1 cellular context compared by ENCODE assay signal in the genomic region with DNA sequence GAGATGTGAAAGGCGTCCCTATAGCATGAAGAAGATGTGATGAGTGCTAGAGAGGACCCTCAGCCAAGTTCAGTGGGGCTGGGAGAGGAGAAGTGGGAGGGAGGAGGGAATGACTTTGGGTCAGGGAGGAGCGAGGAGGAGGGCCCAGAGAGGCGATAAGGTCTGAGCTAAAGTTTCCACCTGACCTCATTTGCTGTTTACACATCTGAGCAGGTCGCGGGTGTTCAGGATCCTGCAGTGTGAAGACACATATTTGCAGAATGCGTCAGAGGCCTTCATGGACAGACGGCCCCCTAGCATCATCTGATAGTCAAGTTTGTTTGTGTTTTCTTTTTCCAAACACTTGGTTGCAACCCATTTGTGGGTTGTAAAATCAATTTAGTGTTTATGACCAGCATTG.
TF ChIP-seq lines count a peak whose summit lies in the region.

No MANE protein-coding gene starts in this region.

TF ChIP-seq in HepG2, 621 proteins besides CTCF, POLR2A, EP300 and RAD21 (continued from another document and continues in another):
- TF ChIP-seq, protein P1, sequence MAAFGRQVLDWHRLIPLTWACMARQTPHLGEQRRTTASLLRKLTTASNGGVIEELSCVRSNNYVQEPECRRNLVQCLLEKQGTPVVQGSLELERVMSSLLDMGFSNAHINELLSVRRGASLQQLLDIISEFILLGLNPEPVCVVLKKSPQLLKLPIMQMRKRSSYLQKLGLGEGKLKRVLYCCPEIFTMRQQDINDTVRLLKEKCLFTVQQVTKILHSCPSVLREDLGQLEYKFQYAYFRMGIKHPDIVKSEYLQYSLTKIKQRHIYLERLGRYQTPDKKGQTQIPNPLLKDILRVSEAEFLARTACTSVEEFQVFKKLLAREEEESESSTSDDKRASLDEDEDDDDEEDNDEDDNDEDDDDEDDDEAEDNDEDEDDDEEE (CRISPR knock-in tag; IDR thresholded peaks at IDR 0.05): no peak
- TF ChIP-seq ZNF451 (CRISPR knock-in tag; IDR thresholded peaks at IDR 0.05) (no peak), ARNTL (CRISPR knock-in tag; IDR thresholded peaks at IDR 0.05) (peak; percentile 64; the same call in 1 of the 2 replicates), XBP1 (CRISPR knock-in tag; IDR thresholded peaks at IDR 0.05) (no peak), ZNF607 (CRISPR knock-in tag; IDR thresholded peaks at IDR 0.05; ENCODE audit: borderline replicate concordance) (no peak; the same call in 1 of the 2 replicates), ATF7 (IDR thresholded peaks at IDR 0.05) (no peak), ATF7 (CRISPR knock-in tag; IDR thresholded peaks at IDR 0.05) (peak; percentile 70; the same call in 1 of the 2 replicates), ZFX (CRISPR knock-in tag; IDR thresholded peaks at IDR 0.05; ENCODE audit: low read depth) (peak; percentile 38; the same call in 1 of the 2 replicates), KLF16 (CRISPR knock-in tag; IDR thresholded peaks at IDR 0.05) (0 out of 4 replicates have a peak, but pooled peaks of 1 of the 2 experiments have one; percentile 59), FOXJ3 (CRISPR knock-in tag; IDR thresholded peaks at IDR 0.05; ENCODE audit: borderline replicate concordance) (0 out of 2 replicates have a peak, but pooled peaks have one; percentile 27), SMYD3 (CRISPR knock-in tag; IDR thresholded peaks at IDR 0.05) (no peak), U2AF2 (IDR thresholded peaks at IDR 0.05; ENCODE audit: low read depth, low read length) (no peak), ZNF44 (CRISPR knock-in tag; IDR thresholded peaks at IDR 0.05) (no peak), TCF7L2 (IDR thresholded peaks at IDR 0.05; ENCODE audit: low read depth, low read length) (no peak), SP5 (CRISPR knock-in tag; IDR thresholded peaks at IDR 0.05; ENCODE audit: borderline replicate concordance, low read depth) (peak; percentile 70; the same call in 1 of the 2 replicates), ZNF431 (CRISPR knock-in tag; IDR thresholded peaks at IDR 0.05; ENCODE audit: borderline replicate concordance, low read depth) (no peak; the same call in 1 of the 2 replicates), ZBTB8A (CRISPR knock-in tag; IDR thresholded peaks at IDR 0.05; ENCODE audit: borderline replicate concordance, low read depth) (no peak), SALL1 (CRISPR knock-in tag; IDR thresholded peaks at IDR 0.05) (peak; percentile 81), ZNF367 (CRISPR knock-in tag; IDR thresholded peaks at IDR 0.05; ENCODE audit: borderline replicate concordance) (no peak), ZNF337 (CRISPR knock-in tag; IDR thresholded peaks at IDR 0.05; ENCODE audit: borderline replicate concordance, low read depth) (no peak), THYN1 (CRISPR knock-in tag; IDR thresholded peaks at IDR 0.05; ENCODE audit: borderline replicate concordance, low read depth) (no peak), POLR2AphosphoS2 (IDR thresholded peaks at IDR 0.05; ENCODE audit: low read depth, low read length) (no peak), SOX5 (CRISPR knock-in tag; IDR thresholded peaks at IDR 0.05; ENCODE audit: borderline replicate concordance) (peak; percentile 67; the same call in 1 of the 2 replicates), NFE2L1 (CRISPR knock-in tag; IDR thresholded peaks at IDR 0.05; ENCODE audit: borderline replicate concordance) (no peak), ZNF232 (CRISPR knock-in tag; IDR thresholded peaks at IDR 0.05; ENCODE audit: borderline replicate concordance) (no peak), MED1 (CRISPR knock-in tag; IDR thresholded peaks at IDR 0.05) (peak; percentile 80), FOSL2 (CRISPR knock-in tag; IDR thresholded peaks at IDR 0.05) (peak; percentile 98), ONECUT2 (CRISPR knock-in tag; IDR thresholded peaks at IDR 0.05) (no peak), MLLT10 (CRISPR knock-in tag; IDR thresholded peaks at IDR 0.05) (no peak), ZNF615 (CRISPR knock-in tag; IDR thresholded peaks at IDR 0.05; ENCODE audit: borderline replicate concordance) (no peak), ZNF616 (CRISPR knock-in tag; IDR thresholded peaks at IDR 0.05; ENCODE audit: low read depth) (no peak), FOXA3 (CRISPR knock-in tag; IDR thresholded peaks at IDR 0.05) (peak; percentile 94), KLF6 (CRISPR knock-in tag; IDR thresholded peaks at IDR 0.05) (no peak; the same call in 1 of the 2 replicates), ZNF790 (CRISPR knock-in tag; IDR thresholded peaks at IDR 0.05; ENCODE audit: borderline replicate concordance) (no peak), YY1 (IDR thresholded peaks at IDR 0.05; ENCODE audit: insufficient read depth, insufficient replicate concordance, low read depth, low read length) (no peak), SALL2 (CRISPR knock-in tag; IDR thresholded peaks at IDR 0.05) (no peak), TBX2 (CRISPR knock-in tag; IDR thresholded peaks at IDR 0.05; ENCODE audit: borderline replicate concordance) (peak; percentile 92), IKZF1 (IDR thresholded peaks at IDR 0.05) (no peak), ZNF468 (CRISPR knock-in tag; IDR thresholded peaks at IDR 0.05) (no peak), ZNF460 (CRISPR knock-in tag; IDR thresholded peaks at IDR 0.05; ENCODE audit: borderline replicate concordance) (no peak), FOXO1 (CRISPR knock-in tag; IDR thresholded peaks at IDR 0.05) (peak; percentile 81; the same call in 1 of the 2 replicates), ZBTB21 (CRISPR knock-in tag; IDR thresholded peaks at IDR 0.05) (peak; percentile 67)
- TF ChIP-seq, protein P2, sequence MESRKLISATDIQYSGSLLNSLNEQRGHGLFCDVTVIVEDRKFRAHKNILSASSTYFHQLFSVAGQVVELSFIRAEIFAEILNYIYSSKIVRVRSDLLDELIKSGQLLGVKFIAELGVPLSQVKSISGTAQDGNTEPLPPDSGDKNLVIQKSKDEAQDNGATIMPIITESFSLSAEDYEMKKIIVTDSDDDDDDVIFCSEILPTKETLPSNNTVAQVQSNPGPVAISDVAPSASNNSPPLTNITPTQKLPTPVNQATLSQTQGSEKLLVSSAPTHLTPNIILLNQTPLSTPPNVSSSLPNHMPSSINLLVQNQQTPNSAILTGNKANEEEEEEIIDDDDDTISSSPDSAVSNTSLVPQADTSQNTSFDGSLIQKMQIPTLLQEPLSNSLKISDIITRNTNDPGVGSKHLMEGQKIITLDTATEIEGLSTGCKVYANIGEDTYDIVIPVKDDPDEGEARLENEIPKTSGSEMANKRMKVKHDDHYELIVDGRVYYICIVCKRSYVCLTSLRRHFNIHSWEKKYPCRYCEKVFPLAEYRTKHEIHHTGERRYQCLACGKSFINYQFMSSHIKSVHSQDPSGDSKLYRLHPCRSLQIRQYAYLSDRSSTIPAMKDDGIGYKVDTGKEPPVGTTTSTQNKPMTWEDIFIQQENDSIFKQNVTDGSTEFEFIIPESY (CRISPR knock-in tag; IDR thresholded peaks at IDR 0.05): no peak
- TF ChIP-seq, protein P3, sequence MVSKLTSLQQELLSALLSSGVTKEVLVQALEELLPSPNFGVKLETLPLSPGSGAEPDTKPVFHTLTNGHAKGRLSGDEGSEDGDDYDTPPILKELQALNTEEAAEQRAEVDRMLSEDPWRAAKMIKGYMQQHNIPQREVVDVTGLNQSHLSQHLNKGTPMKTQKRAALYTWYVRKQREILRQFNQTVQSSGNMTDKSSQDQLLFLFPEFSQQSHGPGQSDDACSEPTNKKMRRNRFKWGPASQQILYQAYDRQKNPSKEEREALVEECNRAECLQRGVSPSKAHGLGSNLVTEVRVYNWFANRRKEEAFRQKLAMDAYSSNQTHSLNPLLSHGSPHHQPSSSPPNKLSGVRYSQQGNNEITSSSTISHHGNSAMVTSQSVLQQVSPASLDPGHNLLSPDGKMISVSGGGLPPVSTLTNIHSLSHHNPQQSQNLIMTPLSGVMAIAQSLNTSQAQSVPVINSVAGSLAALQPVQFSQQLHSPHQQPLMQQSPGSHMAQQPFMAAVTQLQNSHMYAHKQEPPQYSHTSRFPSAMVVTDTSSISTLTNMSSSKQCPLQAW (CRISPR knock-in tag; IDR thresholded peaks at IDR 0.05): peak; percentile 47; the same call in 1 of the 2 replicates
- TF ChIP-seq, protein P4, sequence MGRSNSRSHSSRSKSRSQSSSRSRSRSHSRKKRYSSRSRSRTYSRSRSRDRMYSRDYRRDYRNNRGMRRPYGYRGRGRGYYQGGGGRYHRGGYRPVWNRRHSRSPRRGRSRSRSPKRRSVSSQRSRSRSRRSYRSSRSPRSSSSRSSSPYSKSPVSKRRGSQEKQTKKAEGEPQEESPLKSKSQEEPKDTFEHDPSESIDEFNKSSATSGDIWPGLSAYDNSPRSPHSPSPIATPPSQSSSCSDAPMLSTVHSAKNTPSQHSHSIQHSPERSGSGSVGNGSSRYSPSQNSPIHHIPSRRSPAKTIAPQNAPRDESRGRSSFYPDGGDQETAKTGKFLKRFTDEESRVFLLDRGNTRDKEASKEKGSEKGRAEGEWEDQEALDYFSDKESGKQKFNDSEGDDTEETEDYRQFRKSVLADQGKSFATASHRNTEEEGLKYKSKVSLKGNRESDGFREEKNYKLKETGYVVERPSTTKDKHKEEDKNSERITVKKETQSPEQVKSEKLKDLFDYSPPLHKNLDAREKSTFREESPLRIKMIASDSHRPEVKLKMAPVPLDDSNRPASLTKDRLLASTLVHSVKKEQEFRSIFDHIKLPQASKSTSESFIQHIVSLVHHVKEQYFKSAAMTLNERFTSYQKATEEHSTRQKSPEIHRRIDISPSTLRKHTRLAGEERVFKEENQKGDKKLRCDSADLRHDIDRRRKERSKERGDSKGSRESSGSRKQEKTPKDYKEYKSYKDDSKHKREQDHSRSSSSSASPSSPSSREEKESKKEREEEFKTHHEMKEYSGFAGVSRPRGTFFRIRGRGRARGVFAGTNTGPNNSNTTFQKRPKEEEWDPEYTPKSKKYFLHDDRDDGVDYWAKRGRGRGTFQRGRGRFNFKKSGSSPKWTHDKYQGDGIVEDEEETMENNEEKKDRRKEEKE (IDR thresholded peaks at IDR 0.05): no peak
- TF ChIP-seq, protein P5, sequence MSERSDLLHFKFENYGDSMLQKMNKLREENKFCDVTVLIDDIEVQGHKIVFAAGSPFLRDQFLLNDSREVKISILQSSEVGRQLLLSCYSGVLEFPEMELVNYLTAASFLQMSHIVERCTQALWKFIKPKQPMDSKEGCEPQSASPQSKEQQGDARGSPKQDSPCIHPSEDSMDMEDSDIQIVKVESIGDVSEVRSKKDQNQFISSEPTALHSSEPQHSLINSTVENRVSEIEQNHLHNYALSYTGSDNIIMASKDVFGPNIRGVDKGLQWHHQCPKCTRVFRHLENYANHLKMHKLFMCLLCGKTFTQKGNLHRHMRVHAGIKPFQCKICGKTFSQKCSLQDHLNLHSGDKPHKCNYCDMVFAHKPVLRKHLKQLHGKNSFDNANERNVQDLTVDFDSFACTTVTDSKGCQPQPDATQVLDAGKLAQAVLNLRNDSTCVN (CRISPR knock-in tag; IDR thresholded peaks at IDR 0.05; ENCODE audit: borderline replicate concordance): 0 out of 2 replicates have a peak, but pooled peaks have one; percentile 46
- TF ChIP-seq, protein P6, sequence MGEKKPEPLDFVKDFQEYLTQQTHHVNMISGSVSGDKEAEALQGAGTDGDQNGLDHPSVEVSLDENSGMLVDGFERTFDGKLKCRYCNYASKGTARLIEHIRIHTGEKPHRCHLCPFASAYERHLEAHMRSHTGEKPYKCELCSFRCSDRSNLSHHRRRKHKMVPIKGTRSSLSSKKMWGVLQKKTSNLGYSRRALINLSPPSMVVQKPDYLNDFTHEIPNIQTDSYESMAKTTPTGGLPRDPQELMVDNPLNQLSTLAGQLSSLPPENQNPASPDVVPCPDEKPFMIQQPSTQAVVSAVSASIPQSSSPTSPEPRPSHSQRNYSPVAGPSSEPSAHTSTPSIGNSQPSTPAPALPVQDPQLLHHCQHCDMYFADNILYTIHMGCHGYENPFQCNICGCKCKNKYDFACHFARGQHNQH (CRISPR knock-in tag; IDR thresholded peaks at IDR 0.05): no peak; the same call in 1 of the 2 replicates
- TF ChIP-seq, protein P7, sequence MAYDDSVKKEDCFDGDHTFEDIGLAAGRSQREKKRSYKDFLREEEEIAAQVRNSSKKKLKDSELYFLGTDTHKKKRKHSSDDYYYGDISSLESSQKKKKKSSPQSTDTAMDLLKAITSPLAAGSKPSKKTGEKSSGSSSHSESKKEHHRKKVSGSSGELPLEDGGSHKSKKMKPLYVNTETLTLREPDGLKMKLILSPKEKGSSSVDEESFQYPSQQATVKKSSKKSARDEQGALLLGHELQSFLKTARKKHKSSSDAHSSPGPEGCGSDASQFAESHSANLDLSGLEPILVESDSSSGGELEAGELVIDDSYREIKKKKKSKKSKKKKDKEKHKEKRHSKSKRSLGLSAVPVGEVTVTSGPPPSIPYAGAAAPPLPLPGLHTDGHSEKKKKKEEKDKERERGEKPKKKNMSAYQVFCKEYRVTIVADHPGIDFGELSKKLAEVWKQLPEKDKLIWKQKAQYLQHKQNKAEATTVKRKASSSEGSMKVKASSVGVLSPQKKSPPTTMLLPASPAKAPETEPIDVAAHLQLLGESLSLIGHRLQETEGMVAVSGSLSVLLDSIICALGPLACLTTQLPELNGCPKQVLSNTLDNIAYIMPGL (CRISPR knock-in tag; IDR thresholded peaks at IDR 0.05; ENCODE audit: borderline replicate concordance in 1 of 2, low read depth in 1 of 2): 0 out of 4 replicates have a peak, but pooled peaks of 1 of the 2 experiments have one; percentile 31
- TF ChIP-seq, protein P8, sequence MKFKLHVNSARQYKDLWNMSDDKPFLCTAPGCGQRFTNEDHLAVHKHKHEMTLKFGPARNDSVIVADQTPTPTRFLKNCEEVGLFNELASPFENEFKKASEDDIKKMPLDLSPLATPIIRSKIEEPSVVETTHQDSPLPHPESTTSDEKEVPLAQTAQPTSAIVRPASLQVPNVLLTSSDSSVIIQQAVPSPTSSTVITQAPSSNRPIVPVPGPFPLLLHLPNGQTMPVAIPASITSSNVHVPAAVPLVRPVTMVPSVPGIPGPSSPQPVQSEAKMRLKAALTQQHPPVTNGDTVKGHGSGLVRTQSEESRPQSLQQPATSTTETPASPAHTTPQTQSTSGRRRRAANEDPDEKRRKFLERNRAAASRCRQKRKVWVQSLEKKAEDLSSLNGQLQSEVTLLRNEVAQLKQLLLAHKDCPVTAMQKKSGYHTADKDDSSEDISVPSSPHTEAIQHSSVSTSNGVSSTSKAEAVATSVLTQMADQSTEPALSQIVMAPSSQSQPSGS (CRISPR knock-in tag; IDR thresholded peaks at IDR 0.05): 0 out of 2 replicates have a peak, but pooled peaks have one; percentile 23
- TF ChIP-seq, protein P9, sequence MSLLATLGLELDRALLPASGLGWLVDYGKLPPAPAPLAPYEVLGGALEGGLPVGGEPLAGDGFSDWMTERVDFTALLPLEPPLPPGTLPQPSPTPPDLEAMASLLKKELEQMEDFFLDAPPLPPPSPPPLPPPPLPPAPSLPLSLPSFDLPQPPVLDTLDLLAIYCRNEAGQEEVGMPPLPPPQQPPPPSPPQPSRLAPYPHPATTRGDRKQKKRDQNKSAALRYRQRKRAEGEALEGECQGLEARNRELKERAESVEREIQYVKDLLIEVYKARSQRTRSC (CRISPR knock-in tag; IDR thresholded peaks at IDR 0.05; ENCODE audit: low read depth): no peak
- TF ChIP-seq, protein P10, sequence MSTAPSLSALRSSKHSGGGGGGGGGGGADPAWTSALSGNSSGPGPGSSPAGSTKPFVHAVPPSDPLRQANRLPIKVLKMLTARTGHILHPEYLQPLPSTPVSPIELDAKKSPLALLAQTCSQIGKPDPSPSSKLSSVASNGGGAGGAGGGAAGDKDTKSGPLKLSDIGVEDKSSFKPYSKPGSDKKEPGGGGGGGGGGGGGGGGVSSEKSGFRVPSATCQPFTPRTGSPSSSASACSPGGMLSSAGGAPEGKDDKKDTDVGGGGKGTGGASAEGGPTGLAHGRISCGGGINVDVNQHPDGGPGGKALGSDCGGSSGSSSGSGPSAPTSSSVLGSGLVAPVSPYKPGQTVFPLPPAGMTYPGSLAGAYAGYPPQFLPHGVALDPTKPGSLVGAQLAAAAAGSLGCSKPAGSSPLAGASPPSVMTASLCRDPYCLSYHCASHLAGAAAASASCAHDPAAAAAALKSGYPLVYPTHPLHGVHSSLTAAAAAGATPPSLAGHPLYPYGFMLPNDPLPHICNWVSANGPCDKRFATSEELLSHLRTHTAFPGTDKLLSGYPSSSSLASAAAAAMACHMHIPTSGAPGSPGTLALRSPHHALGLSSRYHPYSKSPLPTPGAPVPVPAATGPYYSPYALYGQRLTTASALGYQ (CRISPR knock-in tag; IDR thresholded peaks at IDR 0.05): 0 out of 2 replicates have a peak, but pooled peaks have one; percentile 49
